Comparison of ENCODE assay signal across 19 cellular contexts in genomic region chr5:33367396-33367795, GRCh38.
"Had no signal": no experiment of that assay in that cellular context is flagged by ENCODE, and none has a peak within 500 bp of the region (broad histone marks: within the 10 kb centered on the region; RNA-seq: fewer than 3 reads in every experiment).

No MANE protein-coding gene starts in this region.

- H3K4me1 ChIP-seq: body of pancreas, gastroesophageal sphincter had no signal

- H3K27ac ChIP-seq: body of pancreas, gastroesophageal sphincter, neural progenitor cell, spleen, thoracic aorta, upper lobe of right lung had no signal

- DNase-seq: activated CD4-positive, alpha-beta T cell treated with anti-CD3 and anti-CD28 coated beads, Interleukin-2, amount 10 ng/mL, durations not matched to agents 7 days and 5 days; activated CD8-positive, alpha-beta memory T cell treated with anti-CD3 and anti-CD28 coated beads for 24 hours; activated naive CD8-positive, alpha-beta T cell treated with anti-CD3 and anti-CD28 coated beads for 36 hours; amygdala; body of pancreas; caudate nucleus; erythroblast; islet precursor cell; naive B cell; spleen; stimulated activated naive CD8-positive, alpha-beta T cell treated with anti-CD3 and anti-CD28 coated beads, Interleukin-15, amount 100 ng/mL, for 72 hours; upper lobe of right lung had no signal

- ATAC-seq: body of pancreas; gastroesophageal sphincter; left lobe of liver; sciatic nerve; stimulated activated naive CD8-positive, alpha-beta T cell treated with anti-CD3 and anti-CD28 coated beads, Interleukin-15, amount 100 ng/mL, for 72 hours; upper lobe of right lung had no signal

- H3K4me2 ChIP-seq: neural progenitor cell had no signal

- FAIRE-seq: colon, TTC549 had no signal

- H3K4me3 ChIP-seq: body of pancreas, gastroesophageal sphincter, neural progenitor cell, spleen, thoracic aorta, upper lobe of right lung had no signal

- H3K27me3 ChIP-seq: body of pancreas, gastroesophageal sphincter, neural progenitor cell, spleen, upper lobe of right lung had no signal

- H3K9ac ChIP-seq: neural progenitor cell had no signal

- H3K9me3 ChIP-seq: body of pancreas, gastroesophageal sphincter, spleen, thoracic aorta, upper lobe of right lung had no signal

- H3K36me3 ChIP-seq: gastroesophageal sphincter, neural progenitor cell, spleen, thoracic aorta, upper lobe of right lung had no signal

- H2AFZ ChIP-seq: neural progenitor cell had no signal
